2 cellular contexts compared by ENCODE assay signal in genomic region chr18:30765247-30765646, GRCh38.
TF ChIP-seq lines count a peak whose summit lies in the region.

No MANE protein-coding gene starts in this region.

TF ChIP-seq in HepG2, 621 proteins besides CTCF, POLR2A, EP300 and RAD21:
- TF ChIP-seq CHD2 (IDR thresholded peaks at IDR 0.05; ENCODE audit: low read depth, low read length) (no peak), CEBPB (IDR thresholded peaks at IDR 0.05; ENCODE audit: borderline replicate concordance, low read depth, low read length) (peak; percentile 63)

TF ChIP-seq in H1, 55 proteins besides CTCF, POLR2A, EP300 and RAD21:
- TF ChIP-seq CEBPB (IDR thresholded peaks at IDR 0.05; ENCODE audit: low read depth, low read length) (peak; percentile 13; the same call in 1 of the 2 replicates), PHF8 (conservative IDR thresholded peaks at IDR 0.05; ENCODE audit: low read depth, low read length) (no peak), JUN (IDR thresholded peaks at IDR 0.05; ENCODE audit: low read depth, low read length) (no peak), SP1 (IDR thresholded peaks at IDR 0.05; ENCODE audit: low read depth, low read length) (no peak), CTBP2 (IDR thresholded peaks at IDR 0.05; ENCODE audit: borderline replicate concordance, insufficient read depth, insufficient read length, low read length) (no peak)
